In the genomic region with DNA sequence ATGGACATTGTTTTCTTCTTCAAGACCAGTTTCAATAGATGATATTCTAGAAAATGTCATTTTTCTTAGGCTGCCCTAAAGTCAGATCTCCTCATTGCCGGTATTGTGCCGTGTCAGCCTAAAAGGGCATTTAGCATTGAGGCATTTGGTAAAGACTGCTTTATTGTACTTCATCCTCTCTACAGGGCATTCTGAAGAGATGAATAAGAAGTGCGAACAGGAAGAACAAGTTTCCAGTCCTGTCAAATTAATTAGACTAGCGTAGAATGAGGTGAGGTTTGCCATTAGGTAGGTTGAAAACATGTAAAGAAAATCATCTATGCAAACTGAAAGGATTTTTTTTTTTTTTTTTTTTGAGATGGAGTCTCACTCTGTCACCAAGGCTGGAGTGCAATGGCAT, we compare ENCODE assay signal across 16 cellular contexts.
DNase-seq lines count a peak whose midpoint lies in the region; ATAC-seq, FAIRE-seq and TF ChIP-seq lines count a peak whose summit lies in the region.
"Had no signal": no experiment of that assay in that cellular context is flagged by ENCODE, and none has a peak within 500 bp of the region (broad histone marks: within the 10 kb centered on the region; RNA-seq: fewer than 3 reads in every experiment).

No MANE protein-coding gene starts in this region.

- H4K20me1 ChIP-seq in HepG2 (ENCODE audit: insufficient read depth, low read length) = no peaks in the 10 kb centered on the region
- H4K20me1 ChIP-seq: BLaER1 treated with 17β-estradiol and CSF1 and Interleukin-3, amounts not matched to agents 10 nM and 100 nM had no signal

- H3K79me2 ChIP-seq in HepG2 (ENCODE audit: insufficient read depth, low read length) = no peaks in the 10 kb centered on the region

- H3K9ac ChIP-seq in HepG2 (ENCODE audit: insufficient read depth, low read depth, low read length) = no peak overlapping the region
- H3K9ac ChIP-seq: BLaER1 treated with 17β-estradiol and CSF1 and Interleukin-3, amounts not matched to agents 10 nM and 100 nM had no signal

- ATAC-seq in HepG2 (no peak), right lobe of liver (no peak), foreskin keratinocyte (peak; percentile 42), HG03097 (IDR thresholded peaks at IDR 0.05; ENCODE audit: low FRiP score, unreplicated experiment) (no peak)
- ATAC-seq: GM12878, GM23338 had no signal

- no peaks in the 10 kb centered on the region for H3K9me3 ChIP-seq in HepG2 (ENCODE audit: low read length)
- H3K9me3 ChIP-seq in right lobe of liver = no peaks in the 10 kb centered on the region
- H3K9me3 ChIP-seq: BLaER1 treated with 17β-estradiol and CSF1 and Interleukin-3, amounts not matched to agents 10 nM and 100 nM had no signal

- CTCF ChIA-PET in HepG2 (lab: Yijun Ruan, JAX; ENCODE audit: low intra/inter-chr PET ratio, low total read pairs) = no interaction called here

- H3K4me3 ChIP-seq in HepG2 (replicated peaks in 1 of 3; ENCODE audit: insufficient read depth in 1 of 3, low read depth in 2 of 3, low read length in 3 of 3) = no peak overlapping the region
- H3K4me3 ChIP-seq in right lobe of liver = no peak overlapping the region
- no peak overlapping the region for H3K4me3 ChIP-seq in epithelial cell of esophagus (ENCODE audit: low read length)
- H3K4me3 ChIP-seq: BLaER1 treated with 17β-estradiol and CSF1 and Interleukin-3, amounts not matched to agents 10 nM and 100 nM; GM12878; GM23338 had no signal

- no peak overlapping the region for H3K4me2 ChIP-seq in HepG2 (ENCODE audit: low read depth, low read length)
- H3K4me2 ChIP-seq: BLaER1 treated with 17β-estradiol and CSF1 and Interleukin-3, amounts not matched to agents 10 nM and 100 nM; GM23338 had no signal

- intact Hi-C loops in HepG2 (cut with micrococcal nuclease; ENCODE audit: unreplicated experiment) = no loop called here
- intact Hi-C loops in right lobe of liver (cut with DNase I) = no loop called here

- H3K27ac ChIP-seq in HepG2 (ENCODE audit: extremely low read length, insufficient read depth, low read length) (no peak overlapping the region), right lobe of liver (no peak overlapping the region), foreskin keratinocyte (peak overlapping the region; percentile 74)
- H3K27ac ChIP-seq: BLaER1 treated with 17β-estradiol and CSF1 and Interleukin-3, amounts not matched to agents 10 nM and 100 nM had no signal

- H2AFZ ChIP-seq in HepG2 (ENCODE audit: low read length) = no peak overlapping the region
- H2AFZ ChIP-seq: GM23338 had no signal

- H3K36me3 ChIP-seq in HepG2 (replicated peaks in 1 of 2; ENCODE audit: control insufficient read depth in 1 of 2, insufficient read depth in 2 of 2, low read length in 2 of 2) = no peaks in the 10 kb centered on the region
- H3K36me3 ChIP-seq in right lobe of liver = no peaks in the 10 kb centered on the region
- H3K36me3 ChIP-seq: BLaER1 treated with 17β-estradiol and CSF1 and Interleukin-3, amounts not matched to agents 10 nM and 100 nM had no signal

- TF ChIP-seq EP300 in HepG2 (IDR thresholded peaks at IDR 0.05; ENCODE audit: low read depth in 2 of 2, low read length in 2 of 2) = no peak
- no peak for TF ChIP-seq EP300 in HepG2 (CRISPR knock-in tag; IDR thresholded peaks at IDR 0.05; ENCODE audit: borderline replicate concordance)

- 73% methylated on average over 4 of the region's 4 CpGs for whole genome bisulfite sequencing in HepG2 (ENCODE audit: low lambda C conversion rate)
- WGBS in right lobe of liver (ENCODE audit: insufficient coverage, low coverage, low lambda C conversion rate, missing lambda C conversion rate) = 70% methylated on average over 4 of the region's 4 CpGs

- TF ChIP-seq POLR2A in HepG2 (IDR thresholded peaks at IDR 0.05; ENCODE audit: insufficient read depth in 1 of 2, low read depth in 2 of 2, low read length in 2 of 2) = no peak
- no peak for TF ChIP-seq POLR2A in right lobe of liver (IDR thresholded peaks at IDR 0.05)

- FAIRE-seq in HepG2 (lab: Jason Lieb, UNC) = no peak
- FAIRE-seq: GM12878, GM18507 had no signal

- H3K4me1 ChIP-seq in HepG2 (ENCODE audit: insufficient read depth, low read length) = peaks cover 8% of the 10 kb centered on the region; the same call in 1 of the 2 replicates
- peaks cover 0 to 7% (median 0%) of the 10 kb centered on the region in 4 donors for H3K4me1 ChIP-seq in right lobe of liver
- H3K4me1 ChIP-seq in foreskin keratinocyte = peaks cover 27% of the 10 kb centered on the region

- DNase-seq in HepG2 (ENCODE audit: low spot score) (no peak), right lobe of liver (no peak), epithelial cell of esophagus (ENCODE audit: low read depth) (peak; percentile 84), foreskin keratinocyte (peak in 1 of 2 donors; percentile 65), NCI-H1417 treated with DMSO at 0.1 percent for 48 hours (lab: John Stamatoyannopoulos, UW) (no peak), NCI-H2107 (lab: John Stamatoyannopoulos, UW) (no peak)
- DNase-seq: 8988T; ACHN; CD4-positive, alpha-beta T cell; DMS79; H7 had no signal

- H3K27me3 ChIP-seq in HepG2 (ENCODE audit: control insufficient read depth in 1 of 2, insufficient read depth in 2 of 2, low read length in 2 of 2) (no peaks in the 10 kb centered on the region), right lobe of liver (no peaks in the 10 kb centered on the region), foreskin keratinocyte (no peaks in the 10 kb centered on the region)
- H3K27me3 ChIP-seq: BLaER1 treated with 17β-estradiol and CSF1 and Interleukin-3, amounts not matched to agents 10 nM and 100 nM had no signal

- BruUV-seq in HepG2 (replicated peaks; lab: Mats Ljungman, UMichigan) = no TSS peak

- in situ Hi-C loops in HepG2 (cut with HindIII; ENCODE audit: extremely low pct_ligation_motif_present, low pct_unique_long_range_greater_than_20kb) = no loop called here

- no peak for TF ChIP-seq RAD21 in HepG2 (CRISPR knock-in tag; IDR thresholded peaks at IDR 0.05)

- POLR2A ChIA-PET in HepG2 (lab: Yijun Ruan, JAX) = no interaction called here

- TF ChIP-seq CTCF in HepG2 (CRISPR knock-in tag; IDR thresholded peaks at IDR 0.05) (no peak), right lobe of liver (IDR thresholded peaks at IDR 0.05) (no peak), epithelial cell of esophagus (IDR thresholded peaks at IDR 0.05; ENCODE audit: insufficient read depth, low read depth, low read length, missing control alignments) (no peak), foreskin keratinocyte (conservative IDR thresholded peaks at IDR 0.05) (no peak)

TF ChIP-seq in HepG2, 621 proteins besides CTCF, POLR2A, EP300 and RAD21:
- TF ChIP-seq ZNF432 (CRISPR knock-in tag; IDR thresholded peaks at IDR 0.05; ENCODE audit: borderline replicate concordance) (no peak), ZBTB20 (CRISPR knock-in tag; IDR thresholded peaks at IDR 0.05; ENCODE audit: borderline replicate concordance, low read depth) (no peak), MAFK (conservative IDR thresholded peaks at IDR 0.05 in 1 of 2, IDR thresholded peaks at IDR 0.05 in 1 of 2; ENCODE audit: low read length in 2 of 2) (peak; percentile 33 to 43; a peak in 3 of 4 replicates), SNAPC2 (CRISPR knock-in tag; IDR thresholded peaks at IDR 0.05) (no peak)
- TF ChIP-seq, protein P1, sequence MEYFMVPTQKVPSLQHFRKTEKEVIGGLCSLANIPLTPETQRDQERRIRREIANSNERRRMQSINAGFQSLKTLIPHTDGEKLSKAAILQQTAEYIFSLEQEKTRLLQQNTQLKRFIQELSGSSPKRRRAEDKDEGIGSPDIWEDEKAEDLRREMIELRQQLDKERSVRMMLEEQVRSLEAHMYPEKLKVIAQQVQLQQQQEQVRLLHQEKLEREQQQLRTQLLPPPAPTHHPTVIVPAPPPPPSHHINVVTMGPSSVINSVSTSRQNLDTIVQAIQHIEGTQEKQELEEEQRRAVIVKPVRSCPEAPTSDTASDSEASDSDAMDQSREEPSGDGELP (IDR thresholded peaks at IDR 0.05; ENCODE audit: borderline replicate concordance, low read depth) = no peak
TF ChIP-seq in HepG2: peak in this region for 1.
